In genomic region chr7:73841689-73842247, GRCh38 we compare ENCODE assay signal across 8 cellular contexts. TPM values are rescaled to one million over a fixed set of nuclear protein-coding genes. Genes with fewer than 3 reads are reported as not detected.
DNase-seq lines count a peak whose midpoint lies in the region; ATAC-seq and TF ChIP-seq lines count a peak whose summit lies in the region.

No MANE protein-coding gene starts in this region.

- peak overlapping the region; percentile 7 for H2BK120ac ChIP-seq in trophoblast cell (ENCODE audit: insufficient read depth, low read length, poor library complexity)

- H3K4ac ChIP-seq in trophoblast cell (ENCODE audit: low read depth, low read length): peak overlapping the region; percentile 44

- peak overlapping the region; percentile 76 for H3K4me2 ChIP-seq in trophoblast cell (ENCODE audit: low read length)

- H2BK12ac ChIP-seq in trophoblast cell (ENCODE audit: low read length): peak overlapping the region; percentile 2

- peak overlapping the region; percentile 4 for H2BK5ac ChIP-seq in trophoblast cell (ENCODE audit: low read depth, low read length, poor library complexity)

- H3K18ac ChIP-seq in trophoblast cell (ENCODE audit: low read length): peak overlapping the region; percentile 10

- peak overlapping the region; percentile 28 for H2AK5ac ChIP-seq in trophoblast cell (ENCODE audit: low read length)

- H3K4me1 ChIP-seq in SJSA1 (replicated peaks): peaks cover 7% of the 10 kb centered on the region
- peaks cover 33 to 34% of the 10 kb centered on the region in 2 experiments for H3K4me1 ChIP-seq in trophoblast cell (ENCODE audit: control insufficient read depth in 1 of 2, insufficient read depth in 2 of 2, low read length in 2 of 2)

- no peak overlapping the region for H3K9ac ChIP-seq in trophoblast cell (ENCODE audit: low read length)

- H3K79me1 ChIP-seq in trophoblast cell (ENCODE audit: low read length): peaks cover 12% of the 10 kb centered on the region

- no peak for TF ChIP-seq CTCF in fibroblast of pulmonary artery (IDR thresholded peaks at IDR 0.05; ENCODE audit: low read length, missing control alignments)

- H3K79me2 ChIP-seq in trophoblast cell (ENCODE audit: control insufficient read depth, insufficient read depth, low read length, poor library complexity): peaks cover 3% of the 10 kb centered on the region

- no peaks in the 10 kb centered on the region for H3K36me3 ChIP-seq in SJSA1
- no peaks in the 10 kb centered on the region for H3K36me3 ChIP-seq in trophoblast cell (ENCODE audit: control insufficient read depth in 1 of 2, insufficient read depth in 2 of 2, low read length in 2 of 2)

- H4K8ac ChIP-seq in trophoblast cell (ENCODE audit: low read depth, low read length): peak overlapping the region; percentile 49

- H3K27ac ChIP-seq in SJSA1 (peak overlapping the region; percentile 77), trophoblast cell (ENCODE audit: low read depth, low read length) (peak overlapping the region; percentile 11)

- peak; percentile 3 for ATAC-seq in GM18498 (IDR thresholded peaks at IDR 0.05; ENCODE audit: unreplicated experiment)
- no peak for ATAC-seq in GM19395 (IDR thresholded peaks at IDR 0.05; ENCODE audit: unreplicated experiment)

- peak overlapping the region; percentile 13 for H2AFZ ChIP-seq in trophoblast cell (ENCODE audit: insufficient read depth, low read length, poor library complexity)

- DNase-seq in SJSA1 (ENCODE audit: low read depth in 1 of 2, low spot score in 2 of 2) (no peak), fibroblast of pulmonary artery (ENCODE audit: low read depth) (no peak), trophoblast cell (no peak), hypothalamus (lab: John Stamatoyannopoulos, UW) (no peak), medulla oblongata (ENCODE audit: extremely low spot score) (no peak), NCI-H1105 (lab: John Stamatoyannopoulos, UW) (no peak)

- H3K9me3 ChIP-seq in SJSA1 (replicated peaks): no peaks in the 10 kb centered on the region
- H3K9me3 ChIP-seq in trophoblast cell (ENCODE audit: insufficient read depth, low read depth, low read length): no peaks in the 10 kb centered on the region

- no peaks in the 10 kb centered on the region for H3K27me3 ChIP-seq in SJSA1 (replicated peaks)
- H3K27me3 ChIP-seq in trophoblast cell (ENCODE audit: insufficient read depth, low read length): no peaks in the 10 kb centered on the region

- peak overlapping the region; percentile 56 for H3K4me3 ChIP-seq in SJSA1
- peak overlapping the region; percentile 68 for H3K4me3 ChIP-seq in fibroblast of pulmonary artery (replicated peaks; ENCODE audit: low read depth, low read length)
- H3K4me3 ChIP-seq in trophoblast cell (ENCODE audit: low read depth, low read length): peak overlapping the region; percentile 66

- H4K91ac ChIP-seq in trophoblast cell (ENCODE audit: low read depth, low read length): peak overlapping the region; percentile 59

- WGBS in trophoblast cell (ENCODE audit: extremely low coverage, insufficient coverage, insufficient read length): no CpG with 5 or more reads among the region's 25 CpGs

- H3K14ac ChIP-seq in trophoblast cell (ENCODE audit: low read length): peak overlapping the region; percentile 28

- peak overlapping the region; percentile 5 for H4K12ac ChIP-seq in trophoblast cell (ENCODE audit: low read depth, low read length)

- H3K23ac ChIP-seq in trophoblast cell (ENCODE audit: low read length): no peak overlapping the region

RNA-seq across cellular contexts. Expression of gene METTL27, which starts 0.5 kb away (rescaled TPM):
- total RNA-seq in SJSA1 (2014; rRNA removed; shearing (Covaris generic)): 0.91 and 2.9 TPM in 2 replicates
- polyA plus RNA-seq in trophoblast cell (2013): 1.3 and 1.5 TPM in 2 replicates

RNA-seq across cellular contexts. Expression of gene CLDN4, which starts 11.0 kb away (rescaled TPM):
- total RNA-seq in SJSA1 (2014; rRNA removed; shearing (Covaris generic)): 0.16 TPM in 1 of 2 replicates, not detected in the other
- 166 and 180 TPM in 2 replicates for polyA plus RNA-seq in trophoblast cell (2013)

RNA-seq across cellular contexts. Expression of gene TMEM270, which starts 19.2 kb away (rescaled TPM):
- total RNA-seq in SJSA1 (2014; rRNA removed; shearing (Covaris generic)): not detected in 2 replicates
- polyA plus RNA-seq in trophoblast cell (2013): not detected in 2 replicates
